Comparison of ENCODE assay signal across 1 cellular context in the genomic region with DNA sequence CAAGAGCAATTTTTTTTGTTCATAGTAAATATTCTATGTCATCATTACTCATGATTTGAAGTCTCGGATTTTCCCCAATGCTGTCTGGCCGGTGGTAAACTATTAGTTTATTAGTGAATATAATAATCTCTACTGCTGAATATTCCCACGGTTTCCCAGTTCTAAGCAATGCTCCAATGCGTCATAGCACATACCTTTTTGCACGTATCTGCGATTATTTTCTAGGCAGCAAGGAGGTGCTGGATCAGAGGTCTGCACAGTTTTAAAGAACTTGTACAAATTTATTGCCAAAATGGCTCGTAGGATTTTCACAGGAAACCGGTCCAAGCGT.
TF ChIP-seq lines count a peak whose summit lies in the region.

No MANE protein-coding gene starts in this region.

TF ChIP-seq in GM12878, 131 proteins besides CTCF, POLR2A, EP300 and RAD21 (continued from another document):
- TF ChIP-seq, protein P1, sequence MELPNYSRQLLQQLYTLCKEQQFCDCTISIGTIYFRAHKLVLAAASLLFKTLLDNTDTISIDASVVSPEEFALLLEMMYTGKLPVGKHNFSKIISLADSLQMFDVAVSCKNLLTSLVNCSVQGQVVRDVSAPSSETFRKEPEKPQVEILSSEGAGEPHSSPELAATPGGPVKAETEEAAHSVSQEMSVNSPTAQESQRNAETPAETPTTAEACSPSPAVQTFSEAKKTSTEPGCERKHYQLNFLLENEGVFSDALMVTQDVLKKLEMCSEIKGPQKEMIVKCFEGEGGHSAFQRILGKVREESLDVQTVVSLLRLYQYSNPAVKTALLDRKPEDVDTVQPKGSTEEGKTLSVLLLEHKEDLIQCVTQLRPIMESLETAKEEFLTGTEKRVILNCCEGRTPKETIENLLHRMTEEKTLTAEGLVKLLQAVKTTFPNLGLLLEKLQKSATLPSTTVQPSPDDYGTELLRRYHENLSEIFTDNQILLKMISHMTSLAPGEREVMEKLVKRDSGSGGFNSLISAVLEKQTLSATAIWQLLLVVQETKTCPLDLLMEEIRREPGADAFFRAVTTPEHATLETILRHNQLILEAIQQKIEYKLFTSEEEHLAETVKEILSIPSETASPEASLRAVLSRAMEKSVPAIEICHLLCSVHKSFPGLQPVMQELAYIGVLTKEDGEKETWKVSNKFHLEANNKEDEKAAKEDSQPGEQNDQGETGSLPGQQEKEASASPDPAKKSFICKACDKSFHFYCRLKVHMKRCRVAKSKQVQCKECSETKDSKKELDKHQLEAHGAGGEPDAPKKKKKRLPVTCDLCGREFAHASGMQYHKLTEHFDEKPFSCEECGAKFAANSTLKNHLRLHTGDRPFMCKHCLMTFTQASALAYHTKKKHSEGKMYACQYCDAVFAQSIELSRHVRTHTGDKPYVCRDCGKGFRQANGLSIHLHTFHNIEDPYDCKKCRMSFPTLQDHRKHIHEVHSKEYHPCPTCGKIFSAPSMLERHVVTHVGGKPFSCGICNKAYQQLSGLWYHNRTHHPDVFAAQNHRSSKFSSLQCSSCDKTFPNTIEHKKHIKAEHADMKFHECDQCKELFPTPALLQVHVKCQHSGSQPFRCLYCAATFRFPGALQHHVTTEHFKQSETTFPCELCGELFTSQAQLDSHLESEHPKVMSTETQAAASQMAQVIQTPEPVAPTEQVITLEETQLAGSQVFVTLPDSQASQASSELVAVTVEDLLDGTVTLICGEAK (IDR thresholded peaks at IDR 0.05; ENCODE audit: borderline replicate concordance): peak; percentile 23; the same call in 1 of the 2 replicates
- TF ChIP-seq JUNB (IDR thresholded peaks at IDR 0.05) (peak; percentile 10; the same call in 1 of the 2 replicates), TAF1 (IDR thresholded peaks at IDR 0.05; ENCODE audit: borderline replicate concordance, low read depth, low read length) (no peak), RFX5 (IDR thresholded peaks at IDR 0.05; ENCODE audit: low read depth, low read length) (no peak), WRNIP1 (IDR thresholded peaks at IDR 0.05; ENCODE audit: borderline replicate concordance, low read depth, low read length) (no peak), HDAC2 (IDR thresholded peaks at IDR 0.05) (no peak), ATF7 (IDR thresholded peaks at IDR 0.05; ENCODE audit: low read depth) (no peak), ZZZ3 (IDR thresholded peaks at IDR 0.05; ENCODE audit: control insufficient read depth, insufficient read length, low read depth) (no peak), NFIC (IDR thresholded peaks at IDR 0.05; ENCODE audit: low read depth, low read length) (no peak), EGR1 (IDR thresholded peaks at IDR 0.05; ENCODE audit: borderline replicate concordance in 1 of 2, low read depth in 2 of 2, low read length in 2 of 2) (no peak), HDAC6 (IDR thresholded peaks at IDR 0.05; ENCODE audit: unreplicated experiment) (no peak)
- TF ChIP-seq, protein P2, sequence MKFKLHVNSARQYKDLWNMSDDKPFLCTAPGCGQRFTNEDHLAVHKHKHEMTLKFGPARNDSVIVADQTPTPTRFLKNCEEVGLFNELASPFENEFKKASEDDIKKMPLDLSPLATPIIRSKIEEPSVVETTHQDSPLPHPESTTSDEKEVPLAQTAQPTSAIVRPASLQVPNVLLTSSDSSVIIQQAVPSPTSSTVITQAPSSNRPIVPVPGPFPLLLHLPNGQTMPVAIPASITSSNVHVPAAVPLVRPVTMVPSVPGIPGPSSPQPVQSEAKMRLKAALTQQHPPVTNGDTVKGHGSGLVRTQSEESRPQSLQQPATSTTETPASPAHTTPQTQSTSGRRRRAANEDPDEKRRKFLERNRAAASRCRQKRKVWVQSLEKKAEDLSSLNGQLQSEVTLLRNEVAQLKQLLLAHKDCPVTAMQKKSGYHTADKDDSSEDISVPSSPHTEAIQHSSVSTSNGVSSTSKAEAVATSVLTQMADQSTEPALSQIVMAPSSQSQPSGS (IDR thresholded peaks at IDR 0.05; ENCODE audit: low read length): peak; percentile 53; the same call in 1 of the 2 replicates
- TF ChIP-seq, protein P3, sequence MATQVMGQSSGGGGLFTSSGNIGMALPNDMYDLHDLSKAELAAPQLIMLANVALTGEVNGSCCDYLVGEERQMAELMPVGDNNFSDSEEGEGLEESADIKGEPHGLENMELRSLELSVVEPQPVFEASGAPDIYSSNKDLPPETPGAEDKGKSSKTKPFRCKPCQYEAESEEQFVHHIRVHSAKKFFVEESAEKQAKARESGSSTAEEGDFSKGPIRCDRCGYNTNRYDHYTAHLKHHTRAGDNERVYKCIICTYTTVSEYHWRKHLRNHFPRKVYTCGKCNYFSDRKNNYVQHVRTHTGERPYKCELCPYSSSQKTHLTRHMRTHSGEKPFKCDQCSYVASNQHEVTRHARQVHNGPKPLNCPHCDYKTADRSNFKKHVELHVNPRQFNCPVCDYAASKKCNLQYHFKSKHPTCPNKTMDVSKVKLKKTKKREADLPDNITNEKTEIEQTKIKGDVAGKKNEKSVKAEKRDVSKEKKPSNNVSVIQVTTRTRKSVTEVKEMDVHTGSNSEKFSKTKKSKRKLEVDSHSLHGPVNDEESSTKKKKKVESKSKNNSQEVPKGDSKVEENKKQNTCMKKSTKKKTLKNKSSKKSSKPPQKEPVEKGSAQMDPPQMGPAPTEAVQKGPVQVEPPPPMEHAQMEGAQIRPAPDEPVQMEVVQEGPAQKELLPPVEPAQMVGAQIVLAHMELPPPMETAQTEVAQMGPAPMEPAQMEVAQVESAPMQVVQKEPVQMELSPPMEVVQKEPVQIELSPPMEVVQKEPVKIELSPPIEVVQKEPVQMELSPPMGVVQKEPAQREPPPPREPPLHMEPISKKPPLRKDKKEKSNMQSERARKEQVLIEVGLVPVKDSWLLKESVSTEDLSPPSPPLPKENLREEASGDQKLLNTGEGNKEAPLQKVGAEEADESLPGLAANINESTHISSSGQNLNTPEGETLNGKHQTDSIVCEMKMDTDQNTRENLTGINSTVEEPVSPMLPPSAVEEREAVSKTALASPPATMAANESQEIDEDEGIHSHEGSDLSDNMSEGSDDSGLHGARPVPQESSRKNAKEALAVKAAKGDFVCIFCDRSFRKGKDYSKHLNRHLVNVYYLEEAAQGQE (IDR thresholded peaks at IDR 0.05; ENCODE audit: low read depth, low read length): no peak
- TF ChIP-seq, protein P4, sequence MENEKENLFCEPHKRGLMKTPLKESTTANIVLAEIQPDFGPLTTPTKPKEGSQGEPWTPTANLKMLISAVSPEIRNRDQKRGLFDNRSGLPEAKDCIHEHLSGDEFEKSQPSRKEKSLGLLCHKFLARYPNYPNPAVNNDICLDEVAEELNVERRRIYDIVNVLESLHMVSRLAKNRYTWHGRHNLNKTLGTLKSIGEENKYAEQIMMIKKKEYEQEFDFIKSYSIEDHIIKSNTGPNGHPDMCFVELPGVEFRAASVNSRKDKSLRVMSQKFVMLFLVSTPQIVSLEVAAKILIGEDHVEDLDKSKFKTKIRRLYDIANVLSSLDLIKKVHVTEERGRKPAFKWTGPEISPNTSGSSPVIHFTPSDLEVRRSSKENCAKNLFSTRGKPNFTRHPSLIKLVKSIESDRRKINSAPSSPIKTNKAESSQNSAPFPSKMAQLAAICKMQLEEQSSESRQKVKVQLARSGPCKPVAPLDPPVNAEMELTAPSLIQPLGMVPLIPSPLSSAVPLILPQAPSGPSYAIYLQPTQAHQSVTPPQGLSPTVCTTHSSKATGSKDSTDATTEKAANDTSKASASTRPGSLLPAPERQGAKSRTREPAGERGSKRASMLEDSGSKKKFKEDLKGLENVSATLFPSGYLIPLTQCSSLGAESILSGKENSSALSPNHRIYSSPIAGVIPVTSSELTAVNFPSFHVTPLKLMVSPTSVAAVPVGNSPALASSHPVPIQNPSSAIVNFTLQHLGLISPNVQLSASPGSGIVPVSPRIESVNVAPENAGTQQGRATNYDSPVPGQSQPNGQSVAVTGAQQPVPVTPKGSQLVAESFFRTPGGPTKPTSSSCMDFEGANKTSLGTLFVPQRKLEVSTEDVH (IDR thresholded peaks at IDR 0.05; ENCODE audit: low read depth, partially characterized antibody): peak; percentile 13
